In the genomic region with DNA sequence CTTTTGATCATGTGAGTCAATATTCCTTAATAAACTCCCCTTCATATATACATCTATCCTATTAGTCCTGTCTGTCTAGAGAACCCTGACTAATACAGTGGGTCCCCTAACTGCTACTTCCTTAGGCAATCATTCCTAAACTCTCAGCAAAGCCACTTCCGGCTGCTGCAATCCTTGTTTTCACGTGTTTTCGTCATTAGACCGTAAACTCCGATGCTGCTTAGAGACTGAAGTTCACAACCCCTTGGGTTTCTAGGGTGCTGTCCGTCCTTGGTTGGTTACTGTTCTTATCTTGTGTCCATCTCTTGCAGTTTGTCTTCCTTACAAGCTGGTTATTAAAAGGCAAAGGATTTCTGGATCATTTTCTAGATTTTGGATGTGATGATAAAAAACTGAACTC, we compare ENCODE assay signal across 17 cellular contexts.
DNase-seq lines count a peak whose midpoint lies in the region; ATAC-seq, FAIRE-seq and TF ChIP-seq lines count a peak whose summit lies in the region.
"Had no signal": no experiment of that assay in that cellular context is flagged by ENCODE, and none has a peak within 500 bp of the region (broad histone marks: within the 10 kb centered on the region; RNA-seq: fewer than 3 reads in every experiment).

No MANE protein-coding gene starts in this region.

- intact Hi-C loops in PC-3 (cut with micrococcal nuclease) = no loop called here
- intact Hi-C loops in endothelial cell of umbilical vein (cut with micrococcal nuclease) = loop anchor here (1.0 kb wide), 1 partner anchor 7 kb away; no protein-coding TSS in a partner anchor
- intact Hi-C loops in pancreas (cut with DNase I) = no loop called here

- POLR2A ChIA-PET in PC-3 (lab: Charles Lee; ENCODE audit: unreplicated experiment) (no interaction called here), endothelial cell of umbilical vein (lab: Charles Lee) (interaction anchor here (1.4 kb wide), 1 partner anchor 8 kb away, joined by 6 read pairs; no protein-coding TSS in a partner anchor)

- ATAC-seq in PC-3 (no peak), omental fat pad (ENCODE audit: low FRiP score) (no peak), pancreas (no peak)
- no peak for ATAC-seq in activated CD8-positive, alpha-beta memory T cell treated with anti-CD3 and anti-CD28 coated beads, Interleukin-2, amount 10 ng/mL, durations not matched to agents 7 days and 5 days

- H3K4me1 Mint-ChIP-seq in osteocyte (ENCODE audit: unreplicated experiment) = peaks cover 45% of the 10 kb centered on the region
- H3K4me1 Mint-ChIP-seq in activated CD8-positive, alpha-beta memory T cell treated with anti-CD3 and anti-CD28 coated beads, Interleukin-2, amount 10 ng/mL, durations not matched to agents 7 days and 5 days = no peaks in the 10 kb centered on the region
- H3K4me1 Mint-ChIP-seq: activated CD4-positive, alpha-beta memory T cell treated with anti-CD3 and anti-CD28 coated beads, Interleukin-2, amount 10 ng/mL, durations not matched to agents 7 days and 5 days had no signal

- H4K20me1 ChIP-seq in PC-3 (ENCODE audit: low read length) = no peaks in the 10 kb centered on the region
- no peaks in the 10 kb centered on the region for H4K20me1 ChIP-seq in endothelial cell of umbilical vein (replicated peaks; ENCODE audit: control insufficient read depth, extremely low read depth, insufficient read depth, low read length)

- 89 to 93% methylated on average over 6 of the region's 6 CpGs for WGBS in pancreas, 2 donors

- H3K9me1 ChIP-seq in endothelial cell of umbilical vein (replicated peaks; ENCODE audit: control insufficient read depth, extremely low read depth, insufficient read depth, low read length) = no peaks in the 10 kb centered on the region

- H3K27ac Mint-ChIP-seq in osteocyte (ENCODE audit: unreplicated experiment) = peak overlapping the region; percentile 75
- H3K27ac Mint-ChIP-seq in activated CD8-positive, alpha-beta memory T cell treated with anti-CD3 and anti-CD28 coated beads, Interleukin-2, amount 10 ng/mL, durations not matched to agents 7 days and 5 days = no peak overlapping the region
- H3K27ac Mint-ChIP-seq: activated CD4-positive, alpha-beta memory T cell treated with anti-CD3 and anti-CD28 coated beads, Interleukin-2, amount 10 ng/mL, durations not matched to agents 7 days and 5 days had no signal

- H3K4me1 ChIP-seq in PC-3 (ENCODE audit: insufficient read depth, low read length) (peaks cover 15% of the 10 kb centered on the region), endothelial cell of umbilical vein (ENCODE audit: control insufficient read depth, extremely low read depth, insufficient read depth, low read length) (peaks cover 17% of the 10 kb centered on the region), pancreas (peaks cover 0 to 6% (median 0%) of the 10 kb centered on the region in 3 donors)

- H3K27me3 Mint-ChIP-seq in osteocyte (ENCODE audit: unreplicated experiment) = no peaks in the 10 kb centered on the region
- no peaks in the 10 kb centered on the region for H3K27me3 Mint-ChIP-seq in activated CD8-positive, alpha-beta memory T cell treated with anti-CD3 and anti-CD28 coated beads, Interleukin-2, amount 10 ng/mL, durations not matched to agents 7 days and 5 days
- H3K27me3 Mint-ChIP-seq: activated CD4-positive, alpha-beta memory T cell treated with anti-CD3 and anti-CD28 coated beads, Interleukin-2, amount 10 ng/mL, durations not matched to agents 7 days and 5 days had no signal

- dilution Hi-C loops in endothelial cell of umbilical vein (cut with MboI; ENCODE audit: extremely low pct_ligation_motif_present, low sequenced_read_pairs) = no loop called here

- H3K9ac ChIP-seq in PC-3 (ENCODE audit: low read length) (no peak overlapping the region), endothelial cell of umbilical vein (replicated peaks; ENCODE audit: extremely low read depth, insufficient read depth, low read length) (no peak overlapping the region)
- H3K9ac ChIP-seq: BLaER1 treated with 17β-estradiol and CSF1 and Interleukin-3, amounts not matched to agents 10 nM and 100 nM had no signal

- no peaks in the 10 kb centered on the region for H3K27me3 ChIP-seq in PC-3 (ENCODE audit: low read length)
- H3K27me3 ChIP-seq in endothelial cell of umbilical vein (ENCODE audit: control insufficient read depth in 2 of 2, insufficient read depth in 2 of 2, low read length in 2 of 2) = no peaks in the 10 kb centered on the region
- no peaks in the 10 kb centered on the region for H3K27me3 ChIP-seq in pancreas
- H3K27me3 ChIP-seq: BLaER1 treated with 17β-estradiol and CSF1 and Interleukin-3, amounts not matched to agents 10 nM and 100 nM; tibial artery had no signal

- H3K4me2 ChIP-seq in PC-3 (ENCODE audit: low read length) (peak overlapping the region; percentile 24; the same call in 1 of the 2 replicates), endothelial cell of umbilical vein (ENCODE audit: insufficient read depth, low read length) (peak overlapping the region; percentile 22)
- H3K4me2 ChIP-seq: BLaER1 treated with 17β-estradiol and CSF1 and Interleukin-3, amounts not matched to agents 10 nM and 100 nM had no signal

- H3K36me3 Mint-ChIP-seq in osteocyte (ENCODE audit: unreplicated experiment) = no peaks in the 10 kb centered on the region
- peaks cover 5% of the 10 kb centered on the region for H3K36me3 Mint-ChIP-seq in activated CD8-positive, alpha-beta memory T cell treated with anti-CD3 and anti-CD28 coated beads, Interleukin-2, amount 10 ng/mL, durations not matched to agents 7 days and 5 days

- TF ChIP-seq CTCF in PC-3 (conservative IDR thresholded peaks at IDR 0.05; ENCODE audit: low read depth, low read length) (no peak), endothelial cell of umbilical vein (IDR thresholded peaks at IDR 0.05; ENCODE audit: extremely low read depth in 1 of 2, insufficient read depth in 1 of 2, low read depth in 1 of 2, low read length in 2 of 2) (no peak), osteocyte (IDR thresholded peaks at IDR 0.05) (no peak), omental fat pad (IDR thresholded peaks at IDR 0.05) (no peak), pancreas (IDR thresholded peaks at IDR 0.05) (no peak)

- no peak overlapping the region for H3K4me3 Mint-ChIP-seq in osteocyte (ENCODE audit: unreplicated experiment)
- H3K4me3 Mint-ChIP-seq in activated CD8-positive, alpha-beta memory T cell treated with anti-CD3 and anti-CD28 coated beads, Interleukin-2, amount 10 ng/mL, durations not matched to agents 7 days and 5 days = no peak overlapping the region
- H3K4me3 Mint-ChIP-seq: activated CD4-positive, alpha-beta memory T cell treated with anti-CD3 and anti-CD28 coated beads, Interleukin-2, amount 10 ng/mL, durations not matched to agents 7 days and 5 days had no signal

- no peak for TF ChIP-seq POLR2A in endothelial cell of umbilical vein (IDR thresholded peaks at IDR 0.05; ENCODE audit: low read depth, low read length)

- H3K9me2 ChIP-seq in PC-3 (replicated peaks; ENCODE audit: low read length) = no peaks in the 10 kb centered on the region

- no peaks in the 10 kb centered on the region for H3K9me3 ChIP-seq in PC-3 (ENCODE audit: low read length)
- no peaks in the 10 kb centered on the region for H3K9me3 ChIP-seq in endothelial cell of umbilical vein (replicated peaks; ENCODE audit: control insufficient read depth, insufficient read depth, low read length)
- no peaks in the 10 kb centered on the region for H3K9me3 ChIP-seq in pancreas
- H3K9me3 ChIP-seq: psoas muscle, tibial artery had no signal

- no peaks in the 10 kb centered on the region for H3K79me2 ChIP-seq in PC-3 (ENCODE audit: low read length)
- H3K79me2 ChIP-seq in endothelial cell of umbilical vein (ENCODE audit: control insufficient read depth, insufficient read depth, low read length) = no peaks in the 10 kb centered on the region

- H3K36me3 ChIP-seq in PC-3 (ENCODE audit: low read depth, low read length) (no peaks in the 10 kb centered on the region), endothelial cell of umbilical vein (ENCODE audit: control insufficient read depth in 2 of 2, extremely low read depth in 1 of 2, insufficient read depth in 2 of 2, low read length in 2 of 2) (no peaks in the 10 kb centered on the region), pancreas (no peaks in the 10 kb centered on the region)
- H3K36me3 ChIP-seq: tibial artery had no signal

- no peak overlapping the region for H2AFZ ChIP-seq in PC-3 (ENCODE audit: low read length)
- no peak overlapping the region for H2AFZ ChIP-seq in endothelial cell of umbilical vein (ENCODE audit: low read depth, low read length)

- DNase-seq in ELR (ENCODE audit: low read depth) (peak; percentile 90), PC-3 (no peak), endothelial cell of umbilical vein (ENCODE audit: low read depth, low spot score) (peak; percentile 55), osteocyte (ENCODE audit: extremely low spot score, unreplicated experiment) (no peak), SKM-1 (lab: John Stamatoyannopoulos, UW; ENCODE audit: unreplicated experiment) (no peak), omental fat pad (ENCODE audit: low spot score) (no peak), pancreas (no peak)
- DNase-seq in activated CD8-positive, alpha-beta memory T cell treated with anti-CD3 and anti-CD28 coated beads, Interleukin-2, amount 10 ng/mL, durations not matched to agents 7 days and 5 days = no peak
- DNase-seq: activated CD4-positive, alpha-beta memory T cell treated with anti-CD3 and anti-CD28 coated beads, Interleukin-2, amount 10 ng/mL, durations not matched to agents 7 days and 5 days; DMS79 treated with DMSO at 0.1 percent for 48 hours; effector CD4-positive, alpha-beta T cell; psoas muscle; tibial artery had no signal

- H3K27ac ChIP-seq in PC-3 (ENCODE audit: low read length) = peak overlapping the region; percentile 42
- H3K27ac ChIP-seq in endothelial cell of umbilical vein (ENCODE audit: insufficient read depth, low read depth, low read length) = peak overlapping the region; percentile 31
- H3K27ac ChIP-seq in pancreas = no peak overlapping the region
- H3K27ac ChIP-seq: BLaER1 treated with 17β-estradiol and CSF1 and Interleukin-3, amounts not matched to agents 10 nM and 100 nM; tibial artery had no signal

- H3K9me3 Mint-ChIP-seq in osteocyte (ENCODE audit: unreplicated experiment) = no peaks in the 10 kb centered on the region
- no peaks in the 10 kb centered on the region for H3K9me3 Mint-ChIP-seq in activated CD8-positive, alpha-beta memory T cell treated with anti-CD3 and anti-CD28 coated beads, Interleukin-2, amount 10 ng/mL, durations not matched to agents 7 days and 5 days (ENCODE audit: low read depth)
- H3K9me3 Mint-ChIP-seq: activated CD4-positive, alpha-beta memory T cell treated with anti-CD3 and anti-CD28 coated beads, Interleukin-2, amount 10 ng/mL, durations not matched to agents 7 days and 5 days had no signal

- FAIRE-seq in endothelial cell of umbilical vein (lab: Jason Lieb, UNC) (no peak), pancreas (lab: Jason Lieb, UNC) (no peak)
- FAIRE-seq: GM12892, islet of Langerhans, TTC549 had no signal

- CTCF ChIA-PET in PC-3 (lab: Charles Lee) (interaction anchor here (0.8 kb wide), 1 partner anchor 11 kb away, joined by 4 read pairs; no protein-coding TSS in a partner anchor), endothelial cell of umbilical vein (lab: Charles Lee) (interaction anchor here (1.3 to 1.7 kb wide), 5 partner anchors 11 to 65 kb away, joined by 3 to 10 read pairs (median 5); no protein-coding TSS in a partner anchor)
- CTCF ChIA-PET in activated CD8-positive, alpha-beta memory T cell treated with anti-CD3 and anti-CD28 coated beads, Interleukin-2, amount 10 ng/mL, durations not matched to agents 7 days and 5 days (lab: Charles Lee) = interaction anchor here (1.7 kb wide), 1 partner anchor 13 kb away, joined by 5 read pairs; no protein-coding TSS in a partner anchor

- H3K4me3 ChIP-seq in PC-3 (ENCODE audit: low read length) (no peak overlapping the region), endothelial cell of umbilical vein (replicated peaks in 1 of 3; ENCODE audit: insufficient read depth in 1 of 3, low read depth in 1 of 3, low read length in 3 of 3) (no peak overlapping the region), pancreas (no peak overlapping the region)
- H3K4me3 ChIP-seq: BLaER1 treated with 17β-estradiol and CSF1 and Interleukin-3, amounts not matched to agents 10 nM and 100 nM; psoas muscle; tibial artery had no signal

- no TSS peak for BruUV-seq in PC-3 (replicated peaks; lab: Mats Ljungman, UMichigan)
- BruUV-seq in endothelial cell of umbilical vein (replicated peaks; lab: Mats Ljungman, UMichigan) = no TSS peak

- H3F3A ChIP-seq in PC-3 (ENCODE audit: low read length, unreplicated experiment) = no peaks in the 10 kb centered on the region

Comparison
In these comparisons a context has a peak if more than half of its experiments do, and no peak if none do; other contexts are left out.
1. DNase-seq: peak in ELR (single experiment) and endothelial cell of umbilical vein (single experiment); none in PC-3 (single experiment), osteocyte (single experiment), SKM-1 (single experiment), activated CD8-positive, alpha-beta memory T cell treated with anti-CD3 and anti-CD28 coated beads, Interleukin-2, amount 10 ng/mL, durations not matched to agents 7 days and 5 days (single experiment), omental fat pad (single experiment) and pancreas (0 of 6).
2. H3K27ac ChIP-seq: peak in PC-3 (single experiment) and endothelial cell of umbilical vein (single experiment); none in pancreas (0 of 4).